Comparison of ENCODE assay signal across 34 cellular contexts in the genomic region with DNA sequence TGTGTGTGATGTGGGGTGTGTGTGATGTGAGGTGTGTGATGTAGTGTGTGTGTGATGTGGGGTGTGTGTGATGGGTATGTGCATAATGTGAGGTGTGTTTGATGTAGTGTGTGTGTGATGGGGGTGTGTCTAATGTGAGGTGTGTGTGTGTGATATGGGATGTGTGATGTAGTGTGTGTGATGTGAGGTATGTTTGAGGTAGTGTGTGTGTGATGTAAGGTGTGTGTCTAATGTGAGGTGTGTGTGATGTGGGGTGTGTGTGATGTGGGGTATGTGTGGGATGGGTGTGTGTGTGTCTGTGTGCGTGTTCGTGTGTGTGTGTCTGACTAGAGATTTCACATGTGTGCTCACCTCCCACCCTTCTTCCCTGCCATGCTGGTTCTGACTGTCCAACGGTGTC. TPM values are rescaled to one million over a fixed set of nuclear protein-coding genes. Genes with fewer than 3 reads are reported as not detected.
"Had no signal": no experiment of that assay in that cellular context is flagged by ENCODE, and none has a peak within 500 bp of the region (broad histone marks: within the 10 kb centered on the region; RNA-seq: fewer than 3 reads in every experiment).

No MANE protein-coding gene starts in this region.

- H3K36me3 ChIP-seq: adrenal gland, esophagus muscularis mucosa, gastroesophageal sphincter, heart right ventricle had no signal

- H3K4me2 ChIP-seq: hepatocyte had no signal

- H3K27me3 ChIP-seq: adrenal gland, body of pancreas, esophagus muscularis mucosa, hepatocyte had no signal

- H3K4me3 ChIP-seq: adrenal gland, body of pancreas, esophagus muscularis mucosa, gastroesophageal sphincter, heart right ventricle, hepatocyte had no signal

- H3K4me1 ChIP-seq: adrenal gland, body of pancreas, heart right ventricle had no signal

- H3K27ac ChIP-seq: adrenal gland, body of pancreas, esophagus muscularis mucosa, gastroesophageal sphincter, heart right ventricle, hepatocyte had no signal

- DNase-seq: activated CD4-positive, alpha-beta memory T cell treated with anti-CD3 and anti-CD28 coated beads for 36 hours; activated CD4-positive, alpha-beta T cell treated with anti-CD3 and anti-CD28 coated beads for 36 hours; activated CD4-positive, alpha-beta T cell treated with anti-CD3 and anti-CD28 coated beads, Interleukin-2, amount 10 ng/mL, durations not matched to agents 24 days and 14 days; activated CD4-positive, CD25-positive, alpha-beta regulatory T cell; activated CD4-positive, CD25-positive, alpha-beta regulatory T cell treated with anti-CD3 and anti-CD28 coated beads, Interleukin-2, amount 50 U/mL, for 72 hours; activated CD8-positive, alpha-beta memory T cell treated with anti-CD3 and anti-CD28 coated beads, Interleukin-2, amount 10 ng/mL, durations not matched to agents 7 days and 5 days; activated CD8-positive, alpha-beta memory T cell treated with anti-CD3 and anti-CD28 coated beads, Interleukin-2, amount 50 U/mL, for 4 hours; activated CD8-positive, alpha-beta T cell treated with anti-CD3 and anti-CD28 coated beads, Interleukin-2, amount 10 ng/mL, durations not matched to agents 7 days and 5 days; activated effector memory CD4-positive, alpha-beta T cell treated with anti-CD3 and anti-CD28 coated beads, Interleukin-2, amount 50 U/mL, for 16 hours; activated naive CD4-positive, alpha-beta T cell treated with anti-CD3 and anti-CD28 coated beads for 36 hours; activated naive CD8-positive, alpha-beta T cell treated with anti-CD3 and anti-CD28 coated beads for 36 hours; activated naive CD8-positive, alpha-beta T cell treated with anti-CD3 and anti-CD28 coated beads, Interleukin-2, amount 50 U/mL, for 24 hours; activated T-cell treated with anti-CD3 and anti-CD28 coated beads, Interleukin-2, amount 50 U/mL, for 1 hour; activated T-cell treated with anti-CD3 and anti-CD28 coated beads, Interleukin-2, amount 50 U/mL, for 48 hours; adrenal gland; amygdala; aorta; body of pancreas; caudate nucleus; cortex of kidney; dermis blood vessel endothelial cell; effector CD4-positive, alpha-beta T cell; effector memory CD8-positive, alpha-beta T cell; erythroblast; foreskin melanocyte; heart right ventricle; T1000 had no signal

- H3K79me2 ChIP-seq: hepatocyte had no signal

- H3K9me3 ChIP-seq: adrenal gland, body of pancreas, esophagus muscularis mucosa, gastroesophageal sphincter, heart right ventricle had no signal

- ATAC-seq: activated CD4-positive, alpha-beta T cell treated with anti-CD3 and anti-CD28 coated beads for 36 hours; activated CD8-positive, alpha-beta memory T cell treated with anti-CD3 and anti-CD28 coated beads, Interleukin-2, amount 10 ng/mL, durations not matched to agents 7 days and 5 days; activated CD8-positive, alpha-beta T cell treated with anti-CD3 and anti-CD28 coated beads, Interleukin-2, amount 10 ng/mL, durations not matched to agents 7 days and 5 days; activated naive CD8-positive, alpha-beta T cell treated with anti-CD3 and anti-CD28 coated beads, Interleukin-2, amount 50 U/mL, for 24 hours; body of pancreas; effector memory CD8-positive, alpha-beta T cell; gastroesophageal sphincter; heart right ventricle had no signal

- H2AFZ ChIP-seq: hepatocyte had no signal

- FAIRE-seq: colon had no signal

RNA-seq across cellular contexts. Expression of gene TWIST2, which starts 56.3 kb away (rescaled TPM):
- total RNA-seq: activated CD4-positive, alpha-beta memory T cell treated with anti-CD3 and anti-CD28 coated beads for 36 hours; activated CD4-positive, alpha-beta T cell treated with anti-CD3 and anti-CD28 coated beads for 36 hours; activated CD4-positive, alpha-beta T cell treated with anti-CD3 and anti-CD28 coated beads, Interleukin-2, amount 10 ng/mL, durations not matched to agents 24 days and 14 days; activated CD8-positive, alpha-beta memory T cell treated with anti-CD3 and anti-CD28 coated beads for 36 hours; activated CD8-positive, alpha-beta memory T cell treated with anti-CD3 and anti-CD28 coated beads, Interleukin-2, amount 10 ng/mL, durations not matched to agents 7 days and 5 days; activated CD8-positive, alpha-beta T cell treated with anti-CD3 and anti-CD28 coated beads, Interleukin-2, amount 10 ng/mL, durations not matched to agents 7 days and 5 days; activated naive CD4-positive, alpha-beta T cell treated with anti-CD3 and anti-CD28 coated beads for 36 hours; activated naive CD8-positive, alpha-beta T cell treated with anti-CD3 and anti-CD28 coated beads for 36 hours; activated T-helper 1 cell treated with anti-CD3 and anti-CD28 coated beads, Interleukin-12 subunit alpha, Interleukin-12 subunit beta, Interleukin-2, Interleukin-4 antibody, amounts not matched to agents 30 ng/mL and 10 ng/mL and 1 ng/mL, durations not matched to agents 14 hours and 24 hours and 36 hours; activated T-helper 2 cell treated with anti-CD3 and anti-CD28 coated beads, Interferon-gamma antibody, Interleukin-2, Interleukin-4, amounts not matched to agents 10 μg/mL and 5 μg/mL and 100 μg/mL, durations not matched to agents 14 hours and 24 hours and 36 hours; dermis blood vessel endothelial cell had no signal
